8 cellular contexts compared by ENCODE assay signal in the genomic region with DNA sequence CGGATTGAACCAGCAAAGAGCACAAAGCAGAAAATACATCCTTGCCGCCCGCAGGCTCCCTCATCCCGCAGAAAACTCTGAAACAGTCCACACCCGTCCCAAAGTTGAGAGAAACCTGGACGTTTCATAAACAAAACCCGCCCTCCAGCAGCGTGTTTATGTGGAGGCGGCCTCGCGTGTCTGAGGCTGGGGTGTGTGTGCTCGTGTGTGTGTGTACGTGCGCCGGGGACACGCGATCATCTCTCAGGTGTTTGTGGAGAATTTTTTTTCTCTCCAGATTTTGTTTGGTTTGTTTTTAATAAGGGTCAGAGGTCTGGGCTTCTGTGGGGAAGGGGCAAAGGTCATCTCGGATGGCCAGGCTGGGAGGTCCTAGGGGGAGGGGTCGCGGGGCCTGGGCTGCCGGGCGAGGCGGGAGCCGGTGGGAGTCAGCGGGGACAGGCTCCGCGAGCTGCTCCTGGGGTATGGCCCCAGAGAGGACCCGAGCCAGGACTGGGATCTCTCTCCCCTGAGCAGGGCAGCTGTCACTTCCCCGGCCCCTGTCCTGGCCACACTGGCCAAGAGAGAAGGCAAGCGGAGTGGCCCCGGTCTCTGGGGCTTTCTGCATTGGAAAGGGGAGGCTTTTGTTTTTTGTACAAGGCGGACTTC.
DNase-seq lines count a peak whose midpoint lies in the region; ATAC-seq, FAIRE-seq and TF ChIP-seq lines count a peak whose summit lies in the region.

No MANE protein-coding gene starts in this region.

- intact Hi-C loops in HepG2 (cut with micrococcal nuclease; ENCODE audit: unreplicated experiment), result no loop called here

- peak overlapping the region; percentile 84; the same call in 1 of the 2 replicates for H2AFZ ChIP-seq in SK-N-SH (ENCODE audit: low read depth)
- H2AFZ ChIP-seq in HepG2 (ENCODE audit: low read length), result no peak overlapping the region

- H3F3A ChIP-seq in SK-N-SH (replicated peaks; ENCODE audit: insufficient read depth), result peaks cover 6% of the 10 kb centered on the region

- no peaks in the 10 kb centered on the region for H3K79me2 ChIP-seq in SK-N-SH (ENCODE audit: insufficient read depth)
- H3K79me2 ChIP-seq in HepG2 (ENCODE audit: insufficient read depth, low read length), result no peaks in the 10 kb centered on the region

- peak in 1 of 2 experiments; percentile 32 for DNase-seq in HAP-1 (ENCODE audit: low spot score in 2 of 2)
- DNase-seq in SK-N-SH, result no peak
- DNase-seq in central memory CD4-positive, alpha-beta T cell, result peak; percentile 40
- peak; percentile 48 for DNase-seq in HepG2 (ENCODE audit: low spot score)

- CTCF ChIA-PET in SK-N-SH (lab: Yijun Ruan, JAX), result interaction anchor here (0.6 to 2.7 kb wide), 6 partner anchors 13 to 81 kb away, joined by 3 to 10 read pairs (median 4); no protein-coding TSS in a partner anchor
- CTCF ChIA-PET in HepG2 (lab: Yijun Ruan, JAX; ENCODE audit: low intra/inter-chr PET ratio, low total read pairs), result no interaction called here

- H3K27me3 Mint-ChIP-seq in stimulated activated memory B cell treated with anti-CD40 and anti-IgM and Interleukin-4, amounts not matched to agents 10 μg/mL and 1 μg/mL and 100 μg/mL, for 72 hours, result peaks cover under 1% of the 10 kb centered on the region

- in situ Hi-C loops in HAP-1 (cut with MboI; ENCODE audit: low sequenced_read_pairs), result no loop called here
- in situ Hi-C loops in HepG2 (cut with HindIII; ENCODE audit: extremely low pct_ligation_motif_present, low pct_unique_long_range_greater_than_20kb), result no loop called here

- peak overlapping the region; percentile 83 for H3K4me2 ChIP-seq in SK-N-SH
- peak overlapping the region; percentile 100 for H3K4me2 ChIP-seq in HepG2 (ENCODE audit: low read depth, low read length)

- H3K36me3 ChIP-seq in HAP-1 (replicated peaks) (no peaks in the 10 kb centered on the region), SK-N-SH (replicated peaks in 1 of 2; ENCODE audit: control insufficient read depth in 1 of 2, insufficient read depth in 2 of 2, low read length in 1 of 2) (no peaks in the 10 kb centered on the region), HepG2 (replicated peaks in 1 of 2; ENCODE audit: control insufficient read depth in 1 of 2, insufficient read depth in 2 of 2, low read length in 2 of 2) (no peaks in the 10 kb centered on the region)

- WGBS in SK-N-SH (ENCODE audit: low lambda C conversion rate), result 72% methylated on average over 32 of the region's 32 CpGs
- 3% methylated on average over 20 of the region's 32 CpGs for WGBS in HepG2 (ENCODE audit: low lambda C conversion rate)

- H3K27ac Mint-ChIP-seq in stimulated activated memory B cell treated with anti-CD40 and anti-IgM and Interleukin-4, amounts not matched to agents 10 μg/mL and 1 μg/mL and 100 μg/mL, for 72 hours, result peak overlapping the region; percentile 48

- TF ChIP-seq POLR2A in HepG2 (IDR thresholded peaks at IDR 0.05; ENCODE audit: insufficient read depth in 1 of 2, low read depth in 2 of 2, low read length in 2 of 2), result peak in 1 of 2 experiments; percentile 32; a peak in 1 of 4 replicates

- peaks cover 21% of the 10 kb centered on the region for H3K4me1 Mint-ChIP-seq in stimulated activated memory B cell treated with anti-CD40 and anti-IgM and Interleukin-4, amounts not matched to agents 10 μg/mL and 1 μg/mL and 100 μg/mL, for 72 hours

- H3K9me2 ChIP-seq in SK-N-SH, result no peaks in the 10 kb centered on the region

- peaks cover 7% of the 10 kb centered on the region for H3K36me3 Mint-ChIP-seq in stimulated activated memory B cell treated with anti-CD40 and anti-IgM and Interleukin-4, amounts not matched to agents 10 μg/mL and 1 μg/mL and 100 μg/mL, for 72 hours

- TF ChIP-seq EP300 in SK-N-SH (IDR thresholded peaks at IDR 0.05; ENCODE audit: borderline replicate concordance in 1 of 2, low read depth in 1 of 2, low read length in 1 of 2) (no peak), HepG2 (IDR thresholded peaks at IDR 0.05; ENCODE audit: low read depth in 2 of 2, low read length in 2 of 2) (peak in 1 of 2 experiments; percentile 73; a peak in 1 of 4 replicates), HepG2 (CRISPR knock-in tag; IDR thresholded peaks at IDR 0.05; ENCODE audit: borderline replicate concordance) (0 out of 2 replicates have a peak, but pooled peaks have one; percentile 32)

- no peaks in the 10 kb centered on the region for H3K27me3 ChIP-seq in HAP-1 (ENCODE audit: low read depth)
- no peaks in the 10 kb centered on the region for H3K27me3 ChIP-seq in SK-N-SH (ENCODE audit: insufficient read depth)
- H3K27me3 ChIP-seq in HepG2 (ENCODE audit: control insufficient read depth in 1 of 2, insufficient read depth in 2 of 2, low read length in 2 of 2), result 0 out of 5 replicates have a peak, but pooled peaks cover 0 to 2% of the 10 kb centered on the region in 2 experiments

- TF ChIP-seq RAD21 in SK-N-SH (IDR thresholded peaks at IDR 0.05; ENCODE audit: low read length) (no peak), HepG2 (CRISPR knock-in tag; IDR thresholded peaks at IDR 0.05) (0 out of 2 replicates have a peak, but pooled peaks have one; percentile 7)

- TF ChIP-seq CTCF in SK-N-SH (IDR thresholded peaks at IDR 0.05) (no peak), HepG2 (CRISPR knock-in tag; IDR thresholded peaks at IDR 0.05) (no peak)

- H3K9ac ChIP-seq in SK-N-SH (peak overlapping the region; percentile 98), HepG2 (ENCODE audit: insufficient read depth, low read depth, low read length) (peak overlapping the region; percentile 95)

- POLR2A ChIA-PET in SK-N-SH (lab: Yijun Ruan, JAX), result interaction anchor here (1.8 kb wide), 1 partner anchor 240 kb away, joined by 5 read pairs; no protein-coding TSS in a partner anchor
- POLR2A ChIA-PET in HepG2 (lab: Yijun Ruan, JAX), result interaction anchor here (1.0 to 2.1 kb wide), 8 partner anchors 44 to 184 kb away, joined by 3 to 8 read pairs (median 4); no protein-coding TSS in a partner anchor

- H3K27ac ChIP-seq in SK-N-SH (ENCODE audit: low read depth in 2 of 2, low read length in 1 of 2) (peak overlapping the region; percentile 97 to 99), HepG2 (ENCODE audit: extremely low read length, insufficient read depth, low read length) (peak overlapping the region; percentile 95)

- H3K9me3 ChIP-seq in HAP-1 (no peaks in the 10 kb centered on the region), SK-N-SH (no peaks in the 10 kb centered on the region), HepG2 (ENCODE audit: low read length) (no peaks in the 10 kb centered on the region)

- H4K20me1 ChIP-seq in SK-N-SH (ENCODE audit: insufficient read depth), result no peaks in the 10 kb centered on the region
- H4K20me1 ChIP-seq in HepG2 (ENCODE audit: insufficient read depth, low read length), result no peaks in the 10 kb centered on the region

- ATAC-seq in HepG2 (peak; percentile 85), HG03460 (IDR thresholded peaks at IDR 0.05; ENCODE audit: unreplicated experiment) (no peak), GM18868 (IDR thresholded peaks at IDR 0.05; ENCODE audit: unreplicated experiment) (no peak), GM19324 (IDR thresholded peaks at IDR 0.05; ENCODE audit: low FRiP score, unreplicated experiment) (no peak)
- ATAC-seq in stimulated activated memory B cell treated with anti-CD40 and anti-IgM and Interleukin-4, amounts not matched to agents 10 μg/mL and 1 μg/mL and 100 μg/mL, for 72 hours, result no peak

- BruUV-seq in HepG2 (replicated peaks; lab: Mats Ljungman, UMichigan), result no TSS peak

- peak; percentile 57 for FAIRE-seq in HepG2 (lab: Jason Lieb, UNC)

- H3K9me3 Mint-ChIP-seq in stimulated activated memory B cell treated with anti-CD40 and anti-IgM and Interleukin-4, amounts not matched to agents 10 μg/mL and 1 μg/mL and 100 μg/mL, for 72 hours, result peaks cover 11% of the 10 kb centered on the region

- peak overlapping the region; percentile 78 for H3K4me3 Mint-ChIP-seq in stimulated activated memory B cell treated with anti-CD40 and anti-IgM and Interleukin-4, amounts not matched to agents 10 μg/mL and 1 μg/mL and 100 μg/mL, for 72 hours

- H3K4me3 ChIP-seq in HAP-1 (peak overlapping the region; percentile 39), SK-N-SH (ENCODE audit: low read depth in 2 of 2, low read length in 1 of 2) (peak overlapping the region; percentile 29 to 34; a peak in 2 of 4 replicates), HepG2 (replicated peaks in 1 of 3; ENCODE audit: insufficient read depth in 1 of 3, low read depth in 2 of 3, low read length in 3 of 3) (peak overlapping the region; percentile 56 to 80 (median 57))

- peaks cover 17% of the 10 kb centered on the region for H3K4me1 ChIP-seq in HAP-1
- peaks cover 21 to 58% of the 10 kb centered on the region in 2 experiments; a peak in 3 of 4 replicates for H3K4me1 ChIP-seq in SK-N-SH (ENCODE audit: control insufficient read depth in 1 of 2, insufficient read depth in 2 of 2, low read depth in 1 of 2, low read length in 1 of 2)
- peaks cover 70% of the 10 kb centered on the region for H3K4me1 ChIP-seq in HepG2 (ENCODE audit: insufficient read depth, low read length)

TF ChIP-seq in SK-N-SH, 30 proteins besides CTCF, POLR2A, EP300 and RAD21 (continues in another document):
- no peak for TF ChIP-seq NRF1 (IDR thresholded peaks at IDR 0.05; ENCODE audit: low read depth, low read length)
- TF ChIP-seq FOXM1 (IDR thresholded peaks at IDR 0.05; ENCODE audit: low read depth), result no peak

TF ChIP-seq in HepG2, 621 proteins besides CTCF, POLR2A, EP300 and RAD21 (continues in another document):
- TF ChIP-seq ZFY (CRISPR knock-in tag; IDR thresholded peaks at IDR 0.05), result no peak; the same call in 1 of the 2 replicates
- TF ChIP-seq, protein P1, sequence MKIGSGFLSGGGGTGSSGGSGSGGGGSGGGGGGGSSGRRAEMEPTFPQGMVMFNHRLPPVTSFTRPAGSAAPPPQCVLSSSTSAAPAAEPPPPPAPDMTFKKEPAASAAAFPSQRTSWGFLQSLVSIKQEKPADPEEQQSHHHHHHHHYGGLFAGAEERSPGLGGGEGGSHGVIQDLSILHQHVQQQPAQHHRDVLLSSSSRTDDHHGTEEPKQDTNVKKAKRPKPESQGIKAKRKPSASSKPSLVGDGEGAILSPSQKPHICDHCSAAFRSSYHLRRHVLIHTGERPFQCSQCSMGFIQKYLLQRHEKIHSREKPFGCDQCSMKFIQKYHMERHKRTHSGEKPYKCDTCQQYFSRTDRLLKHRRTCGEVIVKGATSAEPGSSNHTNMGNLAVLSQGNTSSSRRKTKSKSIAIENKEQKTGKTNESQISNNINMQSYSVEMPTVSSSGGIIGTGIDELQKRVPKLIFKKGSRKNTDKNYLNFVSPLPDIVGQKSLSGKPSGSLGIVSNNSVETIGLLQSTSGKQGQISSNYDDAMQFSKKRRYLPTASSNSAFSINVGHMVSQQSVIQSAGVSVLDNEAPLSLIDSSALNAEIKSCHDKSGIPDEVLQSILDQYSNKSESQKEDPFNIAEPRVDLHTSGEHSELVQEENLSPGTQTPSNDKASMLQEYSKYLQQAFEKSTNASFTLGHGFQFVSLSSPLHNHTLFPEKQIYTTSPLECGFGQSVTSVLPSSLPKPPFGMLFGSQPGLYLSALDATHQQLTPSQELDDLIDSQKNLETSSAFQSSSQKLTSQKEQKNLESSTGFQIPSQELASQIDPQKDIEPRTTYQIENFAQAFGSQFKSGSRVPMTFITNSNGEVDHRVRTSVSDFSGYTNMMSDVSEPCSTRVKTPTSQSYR (CRISPR knock-in tag; IDR thresholded peaks at IDR 0.05; ENCODE audit: borderline replicate concordance), result peak; percentile 89; the same call in 1 of the 2 replicates
